ENCODE assay signal across 9 cellular contexts in the genomic region with DNA sequence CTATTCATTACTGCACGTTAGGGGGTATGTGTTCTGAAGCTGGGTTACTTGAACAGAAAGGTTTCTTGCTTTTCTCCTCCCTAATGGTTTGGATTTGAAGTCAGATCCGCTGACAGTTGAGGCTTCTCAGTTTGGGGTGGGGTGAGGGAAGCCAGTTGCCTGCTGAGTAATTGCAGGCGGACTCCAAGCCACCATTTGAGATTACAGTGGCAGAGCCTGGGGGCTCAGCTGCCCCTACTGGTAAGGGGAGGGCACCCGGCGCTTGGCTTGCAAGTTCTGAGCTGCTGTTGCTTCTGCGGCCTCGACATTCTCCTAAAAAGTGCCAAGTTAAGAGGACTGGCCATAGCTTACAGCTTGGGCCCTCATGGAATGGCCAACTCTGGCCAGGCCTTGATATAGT. TPM values are rescaled to one million over a fixed set of nuclear protein-coding genes. Genes with fewer than 3 reads are reported as not detected.
DNase-seq lines count a peak whose midpoint lies in the region; ATAC-seq and TF ChIP-seq lines count a peak whose summit lies in the region.
"Had no signal": no experiment of that assay in that cellular context is flagged by ENCODE, and none has a peak within 500 bp of the region (broad histone marks: within the 10 kb centered on the region; RNA-seq: fewer than 3 reads in every experiment).

No MANE protein-coding gene starts in this region.

- H3K4me3 Mint-ChIP-seq in activated CD4-positive, alpha-beta T cell treated with anti-CD3 and anti-CD28 coated beads for 36 hours, result peak overlapping the region; percentile 62
- peak overlapping the region; percentile 21 for H3K4me3 Mint-ChIP-seq in activated CD4-positive, alpha-beta memory T cell treated with anti-CD3 and anti-CD28 coated beads, Interleukin-2, amount 10 ng/mL, durations not matched to agents 7 days and 5 days

- no peak overlapping the region for H3K27ac ChIP-seq in iPS-18a (ENCODE audit: low read length)
- H3K27ac ChIP-seq in stomach, result peak overlapping the region in 1 of 5 donors; percentile 66

- H3K9ac ChIP-seq in iPS-18a (ENCODE audit: low read length), result no peak overlapping the region

- POLR2A ChIA-PET in activated CD4-positive, alpha-beta T cell treated with anti-CD3 and anti-CD28 coated beads for 36 hours (lab: Charles Lee), result interaction anchor here (0.7 kb wide), 1 partner anchor 30 kb away, joined by 3 read pairs; no protein-coding TSS in a partner anchor
- POLR2A ChIA-PET in activated CD4-positive, alpha-beta memory T cell treated with anti-CD3 and anti-CD28 coated beads, Interleukin-2, amount 10 ng/mL, durations not matched to agents 7 days and 5 days (lab: Charles Lee), result interaction anchor here (0.7 to 2.3 kb wide), 7 partner anchors 43 to 182 kb away, joined by 3 to 11 read pairs (median 3); a partner anchor contains a TSS

- peaks cover 63% of the 10 kb centered on the region for H3K27me3 ChIP-seq in iPS-18a (ENCODE audit: control insufficient read depth, insufficient read depth, low read length)
- peaks cover 0 to 30% (median 5%) of the 10 kb centered on the region in 3 donors for H3K27me3 ChIP-seq in stomach

- H3K36me3 ChIP-seq in iPS-18a (ENCODE audit: control insufficient read depth, low read depth, low read length) (no peaks in the 10 kb centered on the region), stomach (no peaks in the 10 kb centered on the region)

- peaks cover 40% of the 10 kb centered on the region for H3K4me1 Mint-ChIP-seq in activated CD4-positive, alpha-beta T cell treated with anti-CD3 and anti-CD28 coated beads for 36 hours
- peaks cover 41% of the 10 kb centered on the region for H3K4me1 Mint-ChIP-seq in activated CD4-positive, alpha-beta memory T cell treated with anti-CD3 and anti-CD28 coated beads, Interleukin-2, amount 10 ng/mL, durations not matched to agents 7 days and 5 days

- H3K9me3 ChIP-seq in iPS-18a (ENCODE audit: control insufficient read depth, low read depth, low read length) (no peaks in the 10 kb centered on the region), stomach (no peaks in the 10 kb centered on the region)

- CTCF ChIA-PET in activated CD4-positive, alpha-beta T cell treated with anti-CD3 and anti-CD28 coated beads for 36 hours (lab: Charles Lee), result interaction anchor here (0.6 to 4.7 kb wide), 8 partner anchors 29 to 249 kb away, joined by 3 to 22 read pairs (median 4); no protein-coding TSS in a partner anchor
- CTCF ChIA-PET in activated CD4-positive, alpha-beta memory T cell treated with anti-CD3 and anti-CD28 coated beads, Interleukin-2, amount 10 ng/mL, durations not matched to agents 7 days and 5 days (lab: Charles Lee), result interaction anchor here (1.2 to 6.7 kb wide), 7 partner anchors 71 to 171 kb away, joined by 4 to 49 read pairs (median 8); a partner anchor contains a TSS

- WGBS in stomach, 5 donors, result 85 to 94% (median 93%) methylated on average over 7 of the region's 7 CpGs

- H3K4me1 ChIP-seq in iPS-18a (ENCODE audit: control insufficient read depth, low read depth, low read length), result peaks cover 16% of the 10 kb centered on the region
- peaks cover 28 to 48% (median 38%) of the 10 kb centered on the region in 4 donors for H3K4me1 ChIP-seq in stomach

- H3K27ac Mint-ChIP-seq in activated CD4-positive, alpha-beta T cell treated with anti-CD3 and anti-CD28 coated beads for 36 hours, result no peak overlapping the region
- no peak overlapping the region for H3K27ac Mint-ChIP-seq in activated CD4-positive, alpha-beta memory T cell treated with anti-CD3 and anti-CD28 coated beads, Interleukin-2, amount 10 ng/mL, durations not matched to agents 7 days and 5 days

- intact Hi-C loops in activated CD4-positive, alpha-beta T cell treated with anti-CD3 and anti-CD28 coated beads for 36 hours (cut with DNase I, micrococcal nuclease), result loop anchor here (5.0 kb wide), 3 partner anchors 46 to 426 kb away; a partner anchor contains a TSS
- intact Hi-C loops in stomach (cut with DNase I; ENCODE audit: low total_unique reads), result no loop called here

- no peak for ATAC-seq in activated CD4-positive, alpha-beta T cell treated with anti-CD3 and anti-CD28 coated beads for 36 hours
- no peak for ATAC-seq in HG02571 (IDR thresholded peaks at IDR 0.05; ENCODE audit: unreplicated experiment)
- ATAC-seq in GM18505 (IDR thresholded peaks at IDR 0.05; ENCODE audit: unreplicated experiment), result no peak

- no peak for TF ChIP-seq CTCF in stomach (IDR thresholded peaks at IDR 0.05)

- peaks cover 66% of the 10 kb centered on the region for H3K27me3 Mint-ChIP-seq in activated CD4-positive, alpha-beta T cell treated with anti-CD3 and anti-CD28 coated beads for 36 hours
- H3K27me3 Mint-ChIP-seq in activated CD4-positive, alpha-beta memory T cell treated with anti-CD3 and anti-CD28 coated beads, Interleukin-2, amount 10 ng/mL, durations not matched to agents 7 days and 5 days, result peaks cover 88% of the 10 kb centered on the region

- H3K4me3 ChIP-seq in iPS-18a (ENCODE audit: low read length), result peak overlapping the region; percentile 51
- H3K4me3 ChIP-seq in stomach, result peak overlapping the region; percentile 48 to 66 (median 56)

- no peaks in the 10 kb centered on the region for H3K36me3 Mint-ChIP-seq in activated CD4-positive, alpha-beta T cell treated with anti-CD3 and anti-CD28 coated beads for 36 hours (ENCODE audit: low read depth)
- no peaks in the 10 kb centered on the region for H3K36me3 Mint-ChIP-seq in activated CD4-positive, alpha-beta memory T cell treated with anti-CD3 and anti-CD28 coated beads, Interleukin-2, amount 10 ng/mL, durations not matched to agents 7 days and 5 days (ENCODE audit: low read depth)

- TF ChIP-seq POLR2A in stomach (IDR thresholded peaks at IDR 0.05) (no peak), GM18505 (IDR thresholded peaks at IDR 0.05; ENCODE audit: borderline replicate concordance, extremely low read depth, insufficient read depth, insufficient read length) (no peak)

- DNase-seq in activated CD4-positive, alpha-beta T cell treated with anti-CD3 and anti-CD28 coated beads for 36 hours, result no peak
- no peak for DNase-seq in activated CD4-positive, alpha-beta T cell treated with anti-CD3 and anti-CD28 coated beads for 1 hour
- DNase-seq in activated CD4-positive, alpha-beta memory T cell treated with anti-CD3 and anti-CD28 coated beads, Interleukin-2, amount 10 ng/mL, durations not matched to agents 7 days and 5 days, result peak; percentile 24
- DNase-seq in stomach, result no peak
- no peak for DNase-seq in activated naive CD4-positive, alpha-beta T cell treated with anti-CD3 and anti-CD28 coated beads, Interleukin-2, amount 50 U/mL, for 16 hours
- DNase-seq: glutamatergic neuron had no signal

- no peak for TF ChIP-seq EP300 in stomach (IDR thresholded peaks at IDR 0.05)

- H3K9me3 Mint-ChIP-seq in activated CD4-positive, alpha-beta T cell treated with anti-CD3 and anti-CD28 coated beads for 36 hours (ENCODE audit: low read depth), result no peaks in the 10 kb centered on the region
- H3K9me3 Mint-ChIP-seq in activated CD4-positive, alpha-beta memory T cell treated with anti-CD3 and anti-CD28 coated beads, Interleukin-2, amount 10 ng/mL, durations not matched to agents 7 days and 5 days, result no peaks in the 10 kb centered on the region

RNA-seq across cellular contexts. Expression of a gene that starts 2.0 kb away (rescaled TPM):
- total RNA-seq in activated CD4-positive, alpha-beta T cell treated with anti-CD3 and anti-CD28 coated beads for 36 hours, result not detected
- total RNA-seq in activated CD4-positive, alpha-beta memory T cell treated with anti-CD3 and anti-CD28 coated beads, Interleukin-2, amount 10 ng/mL, durations not matched to agents 7 days and 5 days, result under 1 TPM in 1 of 2 experiments, not detected in 1; 0.10 TPM
- under 1 TPM in 1 of 5 donors, not detected in 4; 0.73 TPM for total RNA-seq in stomach
- 10 to 100 TPM in 1 of 3 donors, under 1 TPM in 2; 0.19 to 13.9 (median 0.61) TPM for polyA plus RNA-seq in stomach
